ENCODE assay signal across 1 cellular context in the genomic region with DNA sequence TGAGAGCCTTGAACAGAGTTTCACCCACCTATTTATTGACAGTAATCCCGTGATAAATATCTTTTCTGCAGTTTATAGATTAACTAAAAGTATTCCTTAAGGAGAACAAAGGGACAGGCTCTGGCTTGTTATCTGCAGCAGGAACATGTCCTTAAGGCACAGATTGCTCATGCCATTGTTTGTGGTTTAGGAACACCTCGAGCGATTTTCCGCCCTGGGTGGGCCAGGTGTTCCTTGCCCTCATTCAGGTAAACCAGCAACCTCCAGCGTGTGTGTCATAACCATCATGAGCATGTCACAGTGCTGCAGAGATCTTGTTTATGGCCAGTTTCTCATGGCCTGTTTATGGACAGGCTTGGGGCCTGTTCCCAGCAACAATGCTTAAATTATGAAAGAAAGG. TPM values are rescaled to one million over a fixed set of nuclear protein-coding genes. Genes with fewer than 3 reads are reported as not detected.
"Had no signal": no experiment of that assay in that cellular context is flagged by ENCODE, and none has a peak within 500 bp of the region (broad histone marks: within the 10 kb centered on the region; RNA-seq: fewer than 3 reads in every experiment).

No MANE protein-coding gene starts in this region.

RNA-seq across cellular contexts. Expression of gene GIMAP8, which starts 6.6 kb away (rescaled TPM):
- total RNA-seq: astrocyte had no signal

RNA-seq across cellular contexts. Expression of gene GIMAP7, which starts 57.6 kb away (rescaled TPM):
- total RNA-seq: astrocyte had no signal
